14 cellular contexts compared by ENCODE assay signal in the genomic region with DNA sequence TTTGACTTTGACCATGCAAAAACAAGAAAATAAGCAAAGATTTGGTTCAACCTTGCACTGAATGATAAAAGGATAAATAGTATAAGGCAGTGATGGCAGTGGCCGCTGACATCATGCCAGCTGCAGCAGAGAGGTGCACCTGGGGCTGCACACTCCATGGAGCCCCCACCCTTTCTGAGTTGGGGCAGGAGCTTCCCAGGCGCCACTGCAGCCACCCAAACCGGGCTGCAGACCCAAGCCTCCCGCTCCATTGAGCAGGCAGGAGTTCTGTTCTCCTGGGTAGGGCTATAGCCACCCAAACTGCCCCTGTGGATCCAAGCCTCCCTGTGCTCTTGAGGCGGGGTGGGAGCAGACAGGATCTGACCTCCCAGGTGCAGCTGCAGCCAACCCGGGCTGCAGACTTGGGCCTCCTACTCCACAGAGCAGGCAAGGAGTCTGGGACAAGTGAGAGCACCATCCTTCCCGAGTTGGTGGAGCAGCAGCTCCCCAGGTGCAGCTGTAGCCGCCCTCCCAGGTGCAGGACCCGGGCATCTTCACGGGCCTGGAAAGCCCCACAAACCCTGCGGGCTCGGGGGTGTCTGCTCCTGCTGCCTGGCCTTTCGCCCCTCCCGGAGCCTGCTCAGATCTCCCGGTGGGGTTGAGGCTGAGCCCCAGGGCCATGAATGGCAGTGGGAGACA.
"Had no signal": no experiment of that assay in that cellular context is flagged by ENCODE, and none has a peak within 500 bp of the region (broad histone marks: within the 10 kb centered on the region; RNA-seq: fewer than 3 reads in every experiment).

No MANE protein-coding gene starts in this region.

- H3K4me3 Mint-ChIP-seq: activated CD8-positive, alpha-beta T cell treated with anti-CD3 and anti-CD28 coated beads for 36 hours; activated naive CD8-positive, alpha-beta T cell; activated T-cell treated with anti-CD3 and anti-CD28 coated beads, Interleukin-2, amount 50 U/mL, for 72 hours; nephron had no signal

- DNase-seq: activated CD4-positive, alpha-beta T cell treated with anti-CD3 and anti-CD28 coated beads for 48 hours; activated CD8-positive, alpha-beta memory T cell treated with anti-CD3 and anti-CD28 coated beads, Interleukin-2, amount 50 U/mL, for 4 hours; activated CD8-positive, alpha-beta T cell treated with anti-CD3 and anti-CD28 coated beads for 36 hours; activated gamma-delta T cell treated with Interleukin-2 at 50 U/mL for 16 hours; activated T-cell treated with anti-CD3 and anti-CD28 coated beads, Interleukin-2, amount 50 U/mL, for 72 hours; amygdala; body of pancreas; colonic mucosa; islet precursor cell; tibial artery had no signal

- H3K4me1 Mint-ChIP-seq: nephron had no signal

- H3K27me3 Mint-ChIP-seq: activated CD8-positive, alpha-beta T cell treated with anti-CD3 and anti-CD28 coated beads for 36 hours; activated naive CD8-positive, alpha-beta T cell had no signal

- ATAC-seq: activated CD8-positive, alpha-beta T cell treated with anti-CD3 and anti-CD28 coated beads for 36 hours; activated T-cell treated with anti-CD3 and anti-CD28 coated beads, Interleukin-2, amount 50 U/mL, for 72 hours; body of pancreas; sciatic nerve; SK-N-SH treated with all-trans-retinoic acid at 6 μM for 48 hours had no signal

- H3K27ac Mint-ChIP-seq: activated CD8-positive, alpha-beta T cell treated with anti-CD3 and anti-CD28 coated beads for 36 hours; activated naive CD8-positive, alpha-beta T cell; activated T-cell treated with anti-CD3 and anti-CD28 coated beads, Interleukin-2, amount 50 U/mL, for 72 hours; nephron had no signal

- H3K9me3 Mint-ChIP-seq: nephron had no signal
